ENCODE assay signal across 1 cellular context in genomic region chr9:77533678-77534077, GRCh38.
A peak's percentile ranks its signal among the peaks of the same experiment; 100 is the strongest.
TF ChIP-seq lines count a peak whose summit lies in the region.

No MANE protein-coding gene starts in this region.

TF ChIP-seq in HepG2, 621 proteins besides CTCF, POLR2A, EP300 and RAD21 (continued from another document):
- TF ChIP-seq PBX2 (CRISPR knock-in tag; IDR thresholded peaks at IDR 0.05): 0 out of 2 replicates have a peak, but pooled peaks have one; percentile 64
- TF ChIP-seq GABPB1 (CRISPR knock-in tag; IDR thresholded peaks at IDR 0.05): no peak
- TF ChIP-seq HMGXB4 (CRISPR knock-in tag; IDR thresholded peaks at IDR 0.05; ENCODE audit: borderline replicate concordance in 1 of 2, low read depth in 1 of 2): no peak
- TF ChIP-seq RELA (CRISPR knock-in tag; IDR thresholded peaks at IDR 0.05): no peak
- 0 out of 2 replicates have a peak, but pooled peaks have one; percentile 4 for TF ChIP-seq MEIS1 (CRISPR knock-in tag; IDR thresholded peaks at IDR 0.05; ENCODE audit: borderline replicate concordance)
